In the genomic region with DNA sequence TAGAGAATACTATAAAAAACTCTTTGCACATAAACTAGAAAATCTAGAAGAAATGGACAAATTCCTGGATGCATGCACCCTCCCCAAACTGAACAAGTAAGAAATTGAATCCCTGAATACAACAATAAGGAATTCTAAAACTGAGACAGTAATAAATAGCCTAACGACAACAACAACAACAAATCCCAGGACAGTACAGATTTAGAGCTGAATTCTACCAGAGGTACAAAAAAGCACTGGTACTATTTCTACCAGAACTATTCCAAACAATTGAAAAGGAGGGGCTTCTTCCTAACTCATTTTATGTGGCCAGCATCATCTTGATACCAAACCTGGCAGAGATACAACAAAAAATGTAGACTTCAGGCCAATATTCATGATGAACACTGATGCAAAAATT, we compare ENCODE assay signal across 8 cellular contexts.
"Had no signal": no experiment of that assay in that cellular context is flagged by ENCODE, and none has a peak within 500 bp of the region (broad histone marks: within the 10 kb centered on the region; RNA-seq: fewer than 3 reads in every experiment).

No MANE protein-coding gene starts in this region.

- H3K9ac ChIP-seq: KMS-11 had no signal

- H3K4me2 ChIP-seq: KMS-11 had no signal

- DNase-seq: IMR-90, KBM-7, KG1 had no signal

- ATAC-seq: HepG2, K562 had no signal

- H3K27ac ChIP-seq: HL-60, KMS-11 had no signal

- FAIRE-seq: HepG2, HTR-8/SVneo, K562 had no signal

- H3K4me3 ChIP-seq: K562 had no signal
